ENCODE assay signal across 8 cellular contexts in the genomic region with DNA sequence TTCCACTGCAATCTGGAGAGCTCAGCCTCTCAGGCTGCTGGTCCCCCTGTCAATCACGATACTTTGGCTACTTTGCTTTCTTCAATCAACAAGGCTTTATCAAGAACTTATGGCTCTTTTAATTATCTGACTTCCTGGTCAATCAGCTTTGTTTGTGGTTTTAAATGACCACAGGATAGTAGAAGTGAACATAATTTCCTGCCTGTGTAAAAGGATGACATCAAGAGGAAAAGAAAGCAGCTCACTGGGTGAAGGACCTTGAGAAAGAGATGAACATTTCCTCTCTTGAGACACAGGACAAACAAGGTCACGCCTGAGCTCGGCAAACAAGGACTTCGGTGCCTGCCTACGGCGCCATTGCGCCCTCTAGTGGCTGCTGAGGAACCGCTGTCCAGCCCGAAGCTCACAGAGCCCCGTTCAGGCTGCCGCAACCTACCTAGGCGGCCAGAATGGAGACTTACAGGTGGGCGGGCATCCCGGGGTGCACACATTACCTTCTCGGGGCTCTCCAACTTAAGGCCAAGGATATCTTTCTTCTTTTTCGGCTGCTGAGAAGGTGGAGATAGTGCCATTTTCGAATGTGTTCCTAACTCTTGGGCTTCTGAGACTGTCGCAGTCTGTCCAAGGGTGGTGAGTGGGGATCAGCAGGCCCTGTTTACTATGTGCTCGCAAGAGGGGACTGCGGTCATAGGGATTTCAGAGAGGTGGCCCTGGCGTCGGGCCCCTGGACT. TPM values are rescaled to one million over a fixed set of nuclear protein-coding genes. Genes with fewer than 3 reads are reported as not detected.
DNase-seq lines count a peak whose midpoint lies in the region; ATAC-seq, FAIRE-seq and TF ChIP-seq lines count a peak whose summit lies in the region.

No MANE protein-coding gene starts in this region.

- peak overlapping the region in 1 of 2 donors; percentile 17 for H3K9ac ChIP-seq in kidney (ENCODE audit: low read length in 2 of 2)

- H3K36me3 ChIP-seq in kidney (ENCODE audit: control insufficient read depth in 1 of 2, insufficient read depth in 2 of 2, low read length in 2 of 2) = no peaks in the 10 kb centered on the region

- no peak overlapping the region for H3K27ac Mint-ChIP-seq in activated B cell treated with CpG ODN at 0.5 μM for 24 hours

- intact Hi-C loops in activated B cell treated with CpG ODN at 0.5 μM for 24 hours (cut with micrococcal nuclease) = loop anchor here (1.0 kb wide), 4 partner anchors 202 to 899 kb away; no protein-coding TSS in a partner anchor
- intact Hi-C loops in kidney (cut with DNase I) = no loop called here

- no peaks in the 10 kb centered on the region for H3K9me3 ChIP-seq in kidney (ENCODE audit: control insufficient read depth in 1 of 2, low read length in 2 of 2)

- DNase-seq in ACHN (peak; percentile 85), NCI-H2196 (lab: John Stamatoyannopoulos, UW; ENCODE audit: unreplicated experiment) (peak; percentile 79), activated B cell treated with CpG ODN at 0.5 μM for 24 hours (peak; percentile 72), cardiac fibroblast (ENCODE audit: low read depth in 2 of 2) (peak; percentile 99), kidney (peak; percentile 96)
- DNase-seq in stimulated activated CD4-positive, alpha-beta T cell treated with anti-CD3 and anti-CD28 coated beads, Interleukin-15, amount 100 ng/mL, for 24 hours = peak; percentile 92

- H3K4me1 Mint-ChIP-seq in activated B cell treated with CpG ODN at 0.5 μM for 24 hours = peaks cover 22% of the 10 kb centered on the region

- POLR2A ChIA-PET in activated B cell treated with CpG ODN at 0.5 μM for 24 hours (lab: Charles Lee) = interaction anchor here (0.6 to 1.8 kb wide), 3 partner anchors 10 to 357 kb away, joined by 3 to 5 read pairs (median 3); no protein-coding TSS in a partner anchor

- no peaks in the 10 kb centered on the region for H3K36me3 Mint-ChIP-seq in activated B cell treated with CpG ODN at 0.5 μM for 24 hours (ENCODE audit: low read depth)

- peak; percentile 85 for ATAC-seq in GM18520 (IDR thresholded peaks at IDR 0.05; ENCODE audit: unreplicated experiment)
- ATAC-seq in HG03064 (IDR thresholded peaks at IDR 0.05; ENCODE audit: low read depth, unreplicated experiment) = peak; percentile 93
- ATAC-seq in activated B cell treated with CpG ODN at 0.5 μM for 24 hours (ENCODE audit: low read depth) = peak; percentile 91

- no peaks in the 10 kb centered on the region for H3K9me3 Mint-ChIP-seq in activated B cell treated with CpG ODN at 0.5 μM for 24 hours

- in situ Hi-C loops in ACHN (cut with HindIII; ENCODE audit: low pct_ligation_motif_present, low pct_unique_long_range_greater_than_20kb, low sequenced_read_pairs) = no loop called here

- H3K27ac ChIP-seq in kidney (ENCODE audit: low read depth in 2 of 2, low read length in 2 of 2) = peak overlapping the region; percentile 58 to 92

- TF ChIP-seq CTCF in activated B cell treated with CpG ODN at 0.5 μM for 24 hours (IDR thresholded peaks at IDR 0.05) = peak; percentile 89
- TF ChIP-seq CTCF in cardiac fibroblast (IDR thresholded peaks at IDR 0.05; ENCODE audit: low read depth, low read length) = peak; percentile 98
- TF ChIP-seq CTCF in kidney (IDR thresholded peaks at IDR 0.05; ENCODE audit: borderline replicate concordance, extremely low read depth, insufficient read depth) = peak; percentile 97

- H3K4me3 Mint-ChIP-seq in activated B cell treated with CpG ODN at 0.5 μM for 24 hours = no peak overlapping the region

- H3K4me1 ChIP-seq in kidney (ENCODE audit: control insufficient read depth in 1 of 2, insufficient read depth in 1 of 2, low read depth in 1 of 2, low read length in 2 of 2) = peaks cover 4 to 8% of the 10 kb centered on the region in 2 donors

- CTCF ChIA-PET in activated B cell treated with CpG ODN at 0.5 μM for 24 hours (lab: Charles Lee) = interaction anchor here (0.6 to 4.1 kb wide), 46 partner anchors 8 to 1727 kb away, joined by 3 to 73 read pairs (median 5); no protein-coding TSS in a partner anchor

- H3K27me3 Mint-ChIP-seq in activated B cell treated with CpG ODN at 0.5 μM for 24 hours = peaks cover 14% of the 10 kb centered on the region

- H3K4me3 ChIP-seq in cardiac fibroblast (replicated peaks in 1 of 2; ENCODE audit: low read depth in 2 of 2, low read length in 2 of 2) (no peak overlapping the region), kidney (ENCODE audit: low read length in 2 of 2) (peak overlapping the region in 1 of 2 donors; percentile 13)

- FAIRE-seq in kidney (lab: Jason Lieb, UNC) = peak; percentile 80

RNA-seq across cellular contexts. Expression of gene IL1RL2, which starts 54.0 kb away (rescaled TPM):
- not detected in 2 replicates for total RNA-seq in activated B cell treated with CpG ODN at 0.5 μM for 24 hours
- 1.4 TPM for total RNA-seq in kidney
- 1.8 TPM for polyA plus RNA-seq in kidney (ENCODE audit: insufficient read depth, low read depth, low replicate concordance)
